Comparison of ENCODE assay signal across 32 cellular contexts in genomic region chr4:171674781-171675180, GRCh38.
"Had no signal": no experiment of that assay in that cellular context is flagged by ENCODE, and none has a peak within 500 bp of the region (broad histone marks: within the 10 kb centered on the region; RNA-seq: fewer than 3 reads in every experiment).

No MANE protein-coding gene starts in this region.

- H3K27ac ChIP-seq: adrenal gland, ascending aorta, body of pancreas, brain microvascular endothelial cell, breast epithelium, cardiac muscle cell had no signal

- H3K4me1 ChIP-seq: adrenal gland, ascending aorta, body of pancreas, breast epithelium had no signal

- ATAC-seq: activated naive CD4-positive, alpha-beta T cell treated with anti-CD3 and anti-CD28 coated beads, Interleukin-2, amount 50 U/mL, for 72 hours; activated naive CD8-positive, alpha-beta T cell treated with anti-CD3 and anti-CD28 coated beads, Interleukin-2, amount 50 U/mL, for 24 hours; activated T-cell treated with anti-CD3 and anti-CD28 coated beads, Interleukin-2, amount 50 U/mL, for 4 hours; activated T-cell treated with anti-CD3 and anti-CD28 coated beads, Interleukin-2, amount 50 U/mL, for 72 hours; activated T-helper 17 cell treated with anti-CD3 and anti-CD28 coated beads, Interleukin-2, amount 50 U/mL, for 72 hours; body of pancreas had no signal

- H3K36me3 ChIP-seq: adrenal gland, ascending aorta, brain microvascular endothelial cell, breast epithelium, cardiac muscle cell had no signal

- H3K9me3 ChIP-seq: adrenal gland, ascending aorta, body of pancreas, breast epithelium had no signal

- DNase-seq: activated effector memory CD4-positive, alpha-beta T cell treated with anti-CD3 and anti-CD28 coated beads, Interleukin-2, amount 50 U/mL, for 16 hours; activated effector memory CD4-positive, alpha-beta T cell treated with Interleukin-2 at 50 U/mL for 16 hours; activated gamma-delta T cell; activated gamma-delta T cell treated with Interleukin-2 at 50 U/mL for 16 hours; activated naive CD4-positive, alpha-beta T cell; activated naive CD4-positive, alpha-beta T cell treated with anti-CD3 and anti-CD28 coated beads for 36 hours; activated naive CD4-positive, alpha-beta T cell treated with anti-CD3 and anti-CD28 coated beads, Interleukin-2, amount 10 ng/mL, durations not matched to agents 7 days and 5 days; activated naive CD4-positive, alpha-beta T cell treated with anti-CD3 and anti-CD28 coated beads, Interleukin-2, amount 50 U/mL, for 16 hours; activated naive CD4-positive, alpha-beta T cell treated with Interleukin-2 at 50 U/mL for 16 hours; activated naive CD8-positive, alpha-beta T cell treated with anti-CD3 and anti-CD28 coated beads for 36 hours; activated naive CD8-positive, alpha-beta T cell treated with anti-CD3 and anti-CD28 coated beads, Interleukin-2, amount 10 ng/mL, durations not matched to agents 7 days and 5 days; activated naive CD8-positive, alpha-beta T cell treated with anti-CD3 and anti-CD28 coated beads, Interleukin-2, amount 50 U/mL, for 24 hours; activated T-cell treated with anti-CD3 and anti-CD28 coated beads, Interleukin-2, amount 50 U/mL, for 1 hour; activated T-cell treated with anti-CD3 and anti-CD28 coated beads, Interleukin-2, amount 50 U/mL, for 24 hours; activated T-cell treated with anti-CD3 and anti-CD28 coated beads, Interleukin-2, amount 50 U/mL, for 4 hours; activated T-cell treated with anti-CD3 and anti-CD28 coated beads, Interleukin-2, amount 50 U/mL, for 48 hours; activated T-cell treated with anti-CD3 and anti-CD28 coated beads, Interleukin-2, amount 50 U/mL, for 72 hours; adrenal gland; amniotic stem cell; amygdala; anterior cingulate cortex; aorta; body of pancreas; brain microvascular endothelial cell; caudate nucleus; central memory CD4-positive, alpha-beta T cell; cerebellar nuclear complex had no signal

- H3K27me3 ChIP-seq: adrenal gland, ascending aorta, body of pancreas, brain microvascular endothelial cell, breast epithelium, cardiac muscle cell had no signal

- H3K4me3 ChIP-seq: adrenal gland, ascending aorta, body of pancreas, breast epithelium, cardiac muscle cell had no signal
